Comparison of ENCODE assay signal across 16 cellular contexts in the genomic region with DNA sequence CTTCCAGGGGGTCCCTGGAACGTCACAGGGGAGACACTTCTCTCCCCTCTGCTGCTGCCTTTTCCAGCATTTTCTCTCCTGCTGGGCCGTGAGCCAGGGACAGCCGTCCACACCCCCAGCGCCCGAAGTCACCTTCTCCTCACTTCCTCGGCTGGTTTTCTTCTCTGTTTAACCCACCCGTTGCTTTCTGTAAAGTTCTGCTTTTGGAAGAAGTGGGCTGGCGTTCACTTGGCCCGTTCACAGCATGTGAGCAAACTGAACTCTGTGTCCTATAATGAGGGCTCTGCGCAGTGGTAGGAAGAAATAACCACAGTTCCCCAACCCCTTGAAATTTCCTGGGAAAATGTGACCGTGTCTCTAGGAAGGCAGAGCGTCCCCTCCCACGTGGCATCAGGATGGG.
"Had no signal": no experiment of that assay in that cellular context is flagged by ENCODE, and none has a peak within 500 bp of the region (broad histone marks: within the 10 kb centered on the region; RNA-seq: fewer than 3 reads in every experiment).

No MANE protein-coding gene starts in this region.

- ATAC-seq: activated naive CD8-positive, alpha-beta T cell treated with anti-CD3 and anti-CD28 coated beads, Interleukin-2, amount 50 U/mL, for 24 hours; effector memory CD8-positive, alpha-beta T cell; heart left ventricle; left colon; stimulated activated memory B cell treated with anti-CD40 and anti-IgM and Interleukin-4, amounts not matched to agents 10 μg/mL and 1 μg/mL and 100 μg/mL, for 72 hours; T-helper 17 cell had no signal

- H3K4me3 Mint-ChIP-seq: activated B cell treated with CpG ODN at 0.5 μM for 24 hours; activated naive CD8-positive, alpha-beta T cell treated with anti-CD3 and anti-CD28 coated beads, Interleukin-2, amount 50 U/mL, for 24 hours; effector memory CD8-positive, alpha-beta T cell; neural progenitor cell; stimulated activated memory B cell treated with anti-CD40 and anti-IgM and Interleukin-4, amounts not matched to agents 10 μg/mL and 1 μg/mL and 100 μg/mL, for 72 hours; T-helper 17 cell had no signal

- H3K4me2 ChIP-seq: neural progenitor cell had no signal

- H3K27ac Mint-ChIP-seq: activated B cell treated with CpG ODN at 0.5 μM for 24 hours; activated naive CD8-positive, alpha-beta T cell treated with anti-CD3 and anti-CD28 coated beads, Interleukin-2, amount 50 U/mL, for 24 hours; neural progenitor cell; stimulated activated memory B cell treated with anti-CD40 and anti-IgM and Interleukin-4, amounts not matched to agents 10 μg/mL and 1 μg/mL and 100 μg/mL, for 72 hours; T-helper 17 cell had no signal

- H3K36me3 ChIP-seq: heart left ventricle, neural progenitor cell, ovary, thyroid gland, uterus had no signal

- DNase-seq: activated B cell treated with CpG ODN at 0.5 μM for 24 hours; activated CD4-positive, alpha-beta T cell treated with anti-CD3 and anti-CD28 coated beads for 48 hours; activated gamma-delta T cell treated with Interleukin-2 at 50 U/mL for 16 hours; activated naive CD8-positive, alpha-beta T cell treated with anti-CD3 and anti-CD28 coated beads, Interleukin-2, amount 50 U/mL, for 24 hours; dermis blood vessel endothelial cell; effector memory CD8-positive, alpha-beta T cell; stimulated activated CD4-positive, alpha-beta T cell treated with anti-CD3 and anti-CD28 coated beads, Interleukin-12 subunit alpha, Interleukin-12 subunit beta, amount 100 ng/mL, for 4 hours; T-helper 17 cell; thyroid gland; uterus had no signal

- H3K4me3 ChIP-seq: heart left ventricle, neural progenitor cell, ovary, thyroid gland, uterus had no signal

- H3K9me3 Mint-ChIP-seq: activated B cell treated with CpG ODN at 0.5 μM for 24 hours had no signal

- H3K9me3 ChIP-seq: heart left ventricle, ovary, thyroid gland, uterus had no signal

- H3K27me3 ChIP-seq: neural progenitor cell, ovary, thyroid gland, uterus had no signal

- H3K27ac ChIP-seq: epithelial cell of prostate, heart left ventricle, neural progenitor cell, ovary, thyroid gland, uterus had no signal

- H3K4me1 Mint-ChIP-seq: activated B cell treated with CpG ODN at 0.5 μM for 24 hours; activated naive CD8-positive, alpha-beta T cell treated with anti-CD3 and anti-CD28 coated beads, Interleukin-2, amount 50 U/mL, for 24 hours; stimulated activated memory B cell treated with anti-CD40 and anti-IgM and Interleukin-4, amounts not matched to agents 10 μg/mL and 1 μg/mL and 100 μg/mL, for 72 hours had no signal

- H3K9ac ChIP-seq: neural progenitor cell had no signal

- H2AFZ ChIP-seq: neural progenitor cell had no signal

- H3K4me1 ChIP-seq: heart left ventricle, thyroid gland, uterus had no signal

- H3K36me3 Mint-ChIP-seq: neural progenitor cell; stimulated activated memory B cell treated with anti-CD40 and anti-IgM and Interleukin-4, amounts not matched to agents 10 μg/mL and 1 μg/mL and 100 μg/mL, for 72 hours had no signal
